In genomic region chr6:73586416-73586974, GRCh38 we compare ENCODE assay signal across 8 cellular contexts.
A peak's percentile ranks its signal among the peaks of the same experiment; 100 is the strongest.
DNase-seq lines count a peak whose midpoint lies in the region; ATAC-seq, FAIRE-seq and TF ChIP-seq lines count a peak whose summit lies in the region.

No MANE protein-coding gene starts in this region.

- H3K14ac ChIP-seq in H9 (ENCODE audit: insufficient read depth, low read length) (no peak overlapping the region; the same call in 1 of the 2 replicates), trophoblast cell (ENCODE audit: low read length) (no peak overlapping the region)

- intact Hi-C loops in CD14-positive monocyte (cut with micrococcal nuclease): loop anchor here in 1 of 2 donors (10.0 kb wide), 1 partner anchor 68 kb away; the partner anchor contains the start of gene SLC17A5
- intact Hi-C loops in aorta (cut with DNase I): no loop called here

- H3K27me3 ChIP-seq in H9 (ENCODE audit: insufficient read depth, low read length) (no peaks in the 10 kb centered on the region), fibroblast of lung (ENCODE audit: control insufficient read depth, insufficient read depth, low read length) (no peaks in the 10 kb centered on the region), trophoblast cell (ENCODE audit: insufficient read depth, low read length) (no peaks in the 10 kb centered on the region), aorta (ENCODE audit: control insufficient read depth in 1 of 2, insufficient read depth in 2 of 2, low read length in 1 of 2) (no peaks in the 10 kb centered on the region)

- peaks cover 2% of the 10 kb centered on the region; the same call in 1 of the 2 replicates for H3K4me1 ChIP-seq in H9 (ENCODE audit: insufficient read depth, low read length)
- peaks cover 4% of the 10 kb centered on the region for H3K4me1 ChIP-seq in fibroblast of lung (ENCODE audit: control insufficient read depth, extremely low read depth, insufficient read depth, low read length)
- peaks cover 4 to 5% of the 10 kb centered on the region in 2 experiments for H3K4me1 ChIP-seq in trophoblast cell (ENCODE audit: control insufficient read depth in 1 of 2, insufficient read depth in 2 of 2, low read length in 2 of 2)
- H3K4me1 ChIP-seq in aorta (ENCODE audit: control insufficient read depth in 1 of 2, insufficient read depth in 2 of 2, low read length in 2 of 2): no peaks in the 10 kb centered on the region

- H3K23ac ChIP-seq in H9 (ENCODE audit: insufficient read length, low read depth, low read length): no peak overlapping the region
- no peak overlapping the region for H3K23ac ChIP-seq in trophoblast cell (ENCODE audit: low read length)

- H3T11ph ChIP-seq in H9 (ENCODE audit: low read length): peak overlapping the region; percentile 53

- no peak overlapping the region for H3K56ac ChIP-seq in H9 (ENCODE audit: insufficient read length, low read depth, low read length)

- H4K91ac ChIP-seq in H9 (ENCODE audit: insufficient read length, low read depth, low read length): no peak overlapping the region
- no peak overlapping the region for H4K91ac ChIP-seq in trophoblast cell (ENCODE audit: low read depth, low read length)

- H3K9me3 ChIP-seq in H9 (ENCODE audit: control insufficient read depth, low read depth, low read length): no peaks in the 10 kb centered on the region
- H3K9me3 ChIP-seq in fibroblast of lung (ENCODE audit: control insufficient read depth, insufficient read depth, low read depth, low read length): no peaks in the 10 kb centered on the region
- H3K9me3 ChIP-seq in trophoblast cell (ENCODE audit: insufficient read depth, low read depth, low read length): no peaks in the 10 kb centered on the region
- H3K9me3 ChIP-seq in aorta (ENCODE audit: control insufficient read depth, low read length): no peaks in the 10 kb centered on the region

- H2BK120ac ChIP-seq in H9 (ENCODE audit: low read depth, low read length, poor library complexity, severe bottlenecking) (no peak overlapping the region), trophoblast cell (ENCODE audit: insufficient read depth, low read length, poor library complexity) (peak overlapping the region; percentile 48)

- H3K27ac ChIP-seq in H9 (ENCODE audit: insufficient read length, low read depth, low read length) (peak overlapping the region; percentile 99), fibroblast of lung (ENCODE audit: insufficient read depth, low read length) (peak overlapping the region; percentile 79), trophoblast cell (ENCODE audit: low read depth, low read length) (peak overlapping the region; percentile 94), aorta (ENCODE audit: low read depth in 1 of 2, low read length in 2 of 2) (no peak overlapping the region)

- FAIRE-seq in GM12891 (lab: Jason Lieb, UNC): no peak

- H2BK20ac ChIP-seq in H9 (ENCODE audit: low read depth, low read length, poor library complexity, severe bottlenecking): no peak overlapping the region

- H3K36me3 Mint-ChIP-seq in CD14-positive monocyte: peaks cover 0 to 1% of the 10 kb centered on the region in 2 donors
- H3K36me3 Mint-ChIP-seq in H9 (ENCODE audit: insufficient read depth in 1 of 3, low read depth in 3 of 3): peaks cover 0 to 3% (median 3%) of the 10 kb centered on the region in 3 experiments; a peak in 2 of 7 replicates

- peak overlapping the region; percentile 93 for H2BK5ac ChIP-seq in H9 (ENCODE audit: insufficient read length, low read length)
- H2BK5ac ChIP-seq in trophoblast cell (ENCODE audit: low read depth, low read length, poor library complexity): no peak overlapping the region

- H2AFZ ChIP-seq in H9 (ENCODE audit: low read length): peak overlapping the region; percentile 56
- H2AFZ ChIP-seq in fibroblast of lung (ENCODE audit: low read length): peak overlapping the region; percentile 82
- H2AFZ ChIP-seq in trophoblast cell (ENCODE audit: insufficient read depth, low read length, poor library complexity): no peak overlapping the region

- no peak overlapping the region for H4K12ac ChIP-seq in trophoblast cell (ENCODE audit: low read depth, low read length)

- H3K4ac ChIP-seq in H9 (ENCODE audit: low read depth, low read length) (no peak overlapping the region; the same call in 1 of the 2 replicates), trophoblast cell (ENCODE audit: low read depth, low read length) (no peak overlapping the region)

- ATAC-seq in SK-N-SH treated with all-trans-retinoic acid at 6 μM for 48 hours: peak; percentile 6; the same call in 1 of the 3 replicates
- ATAC-seq in HG02642 (IDR thresholded peaks at IDR 0.05; ENCODE audit: poor library complexity, unreplicated experiment): no peak
- no peak for ATAC-seq in aorta (ENCODE audit: low FRiP score)

- peak overlapping the region; percentile 96 to 99 (median 97) for H3K27ac Mint-ChIP-seq in CD14-positive monocyte
- peak overlapping the region; percentile 97 to 99 (median 99) for H3K27ac Mint-ChIP-seq in H9

- H3K9me3 Mint-ChIP-seq in CD14-positive monocyte (peaks cover 0 to 6% (median 0%) of the 10 kb centered on the region in 7 donors), H9 (peaks cover 3% of the 10 kb centered on the region in 2 experiments; a peak in 2 of 5 replicates)

- H3K4me1 Mint-ChIP-seq in CD14-positive monocyte (peaks cover 35% of the 10 kb centered on the region), H9 (peaks cover 23 to 25% of the 10 kb centered on the region in 2 experiments)

- H3K4me3 Mint-ChIP-seq in CD14-positive monocyte (peak overlapping the region; percentile 54 to 87), H9 (peak overlapping the region in 1 of 2 experiments; percentile 50; a peak in 1 of 5 replicates)

- TF ChIP-seq POLR2A in GM12891 (IDR thresholded peaks at IDR 0.05; ENCODE audit: low read depth, low read length): no peak

- no peak overlapping the region for H2BK12ac ChIP-seq in H9 (ENCODE audit: insufficient read length, low read depth, low read length)
- H2BK12ac ChIP-seq in trophoblast cell (ENCODE audit: low read length): no peak overlapping the region

- peak overlapping the region; percentile 27 to 64 (median 44) for H3K4me3 ChIP-seq in fibroblast of lung (replicated peaks in 1 of 4; ENCODE audit: control extremely low read depth in 1 of 4, insufficient read depth in 1 of 4, low read depth in 3 of 4, low read length in 4 of 4)
- H3K4me3 ChIP-seq in trophoblast cell (ENCODE audit: low read depth, low read length): no peak overlapping the region
- H3K4me3 ChIP-seq in aorta (ENCODE audit: low read length in 2 of 2): peak overlapping the region in 1 of 2 donors; percentile 40

- no peak overlapping the region for H2BK15ac ChIP-seq in H9 (ENCODE audit: low read depth, low read length)

- H3K36me3 ChIP-seq in fibroblast of lung (ENCODE audit: control insufficient read depth, insufficient read depth, low read length): no peaks in the 10 kb centered on the region
- no peaks in the 10 kb centered on the region for H3K36me3 ChIP-seq in trophoblast cell (ENCODE audit: control insufficient read depth in 1 of 2, insufficient read depth in 2 of 2, low read length in 2 of 2)
- no peaks in the 10 kb centered on the region for H3K36me3 ChIP-seq in aorta (ENCODE audit: control insufficient read depth in 1 of 2, insufficient read depth in 2 of 2, low read length in 1 of 2)

- H3K79me2 ChIP-seq in H9 (ENCODE audit: insufficient read depth, low read length) (no peaks in the 10 kb centered on the region), fibroblast of lung (ENCODE audit: control insufficient read depth, insufficient read depth, low read length) (no peaks in the 10 kb centered on the region), trophoblast cell (ENCODE audit: control insufficient read depth, insufficient read depth, low read length, poor library complexity) (no peaks in the 10 kb centered on the region)

- H2AK5ac ChIP-seq in H9 (ENCODE audit: insufficient read length, low read length) (no peak overlapping the region), trophoblast cell (ENCODE audit: low read length) (no peak overlapping the region)

- no peak overlapping the region for H4K8ac ChIP-seq in H9 (replicated peaks; ENCODE audit: insufficient read length, low read depth, low read length)
- no peak overlapping the region for H4K8ac ChIP-seq in trophoblast cell (ENCODE audit: low read depth, low read length)

- peak overlapping the region; percentile 57 for H3K4me2 ChIP-seq in H9 (ENCODE audit: insufficient read depth, insufficient read length, low read length)
- H3K4me2 ChIP-seq in fibroblast of lung (ENCODE audit: extremely low read depth, insufficient read depth, low read length): peak overlapping the region; percentile 93
- H3K4me2 ChIP-seq in trophoblast cell (ENCODE audit: low read length): peak overlapping the region; percentile 17

- no peaks in the 10 kb centered on the region for H3K27me3 Mint-ChIP-seq in CD14-positive monocyte (ENCODE audit: low read depth in 3 of 3)
- H3K27me3 Mint-ChIP-seq in H9 (ENCODE audit: low read depth): no peaks in the 10 kb centered on the region

- H3K18ac ChIP-seq in H9 (ENCODE audit: insufficient read length, low read depth, low read length): peak overlapping the region; percentile 74
- H3K18ac ChIP-seq in trophoblast cell (ENCODE audit: low read length): no peak overlapping the region

- H4K5ac ChIP-seq in H9 (ENCODE audit: insufficient read length, low read depth, low read length): no peak overlapping the region

- DNase-seq in CD14-positive monocyte (ENCODE audit: low spot score) (no peak), H9 (no peak), fibroblast of lung (ENCODE audit: low read depth in 2 of 2) (peak; percentile 36 to 63), trophoblast cell (no peak), GM12891 (ENCODE audit: insufficient read length, low spot score) (no peak), aorta (no peak)

- no peaks in the 10 kb centered on the region for H3K79me1 ChIP-seq in H9 (ENCODE audit: insufficient read depth, low read depth, low read length, poor library complexity, severe bottlenecking)
- peaks cover 15% of the 10 kb centered on the region for H3K79me1 ChIP-seq in trophoblast cell (ENCODE audit: low read length)

- no CpG with 5 or more reads among the region's 6 CpGs for WGBS in H9 (ENCODE audit: extremely low coverage, insufficient read length, low lambda C conversion rate)
- no CpG with 5 or more reads among the region's 6 CpGs for WGBS in trophoblast cell (ENCODE audit: extremely low coverage, insufficient coverage, insufficient read length)
- WGBS in aorta, 2 donors: 9 to 15% methylated on average over 6 of the region's 6 CpGs

- H3K23me2 ChIP-seq in H9 (ENCODE audit: insufficient read length, low read depth, low read length, poor library complexity, severe bottlenecking): no peaks in the 10 kb centered on the region

- H3K9ac ChIP-seq in H9 (ENCODE audit: extremely low read depth, insufficient read length, low read length): peak overlapping the region; percentile 61
- peak overlapping the region; percentile 28 for H3K9ac ChIP-seq in fibroblast of lung (ENCODE audit: insufficient read depth, low read length)
- H3K9ac ChIP-seq in trophoblast cell (ENCODE audit: low read length): no peak overlapping the region

- H4K20me1 ChIP-seq in H9 (ENCODE audit: control insufficient read depth, insufficient read depth, insufficient read length) (no peaks in the 10 kb centered on the region), fibroblast of lung (ENCODE audit: control insufficient read depth, extremely low read depth, insufficient read depth, low read length) (no peaks in the 10 kb centered on the region)

- TF ChIP-seq CTCF in CD14-positive monocyte (IDR thresholded peaks at IDR 0.05) (no peak), H9 (conservative IDR thresholded peaks at IDR 0.05) (no peak), fibroblast of lung (conservative IDR thresholded peaks at IDR 0.05 in 1 of 2, IDR thresholded peaks at IDR 0.05 in 1 of 2; ENCODE audit: low read depth in 1 of 2, low read length in 2 of 2) (no peak)

Comparison
In these comparisons a context has a peak if more than half of its experiments do, and no peak if none do; other contexts are left out.
1. DNase-seq: peak in fibroblast of lung (2 of 2); none in CD14-positive monocyte (single experiment), H9 (single experiment), trophoblast cell (0 of 2), GM12891 (single experiment) and aorta (0 of 2).
2. H3K27ac ChIP-seq: peak in H9 (single experiment), fibroblast of lung (single experiment) and trophoblast cell (single experiment); none in aorta (0 of 2).
3. H3K4me2 ChIP-seq: peak in every context shown above with its lines; median percentile 93 in fibroblast of lung; 57 in H9; 17 in trophoblast cell.